10 cellular contexts compared by ENCODE assay signal in genomic region chr16:9225527-9226316, GRCh38.
A peak's percentile ranks its signal among the peaks of the same experiment; 100 is the strongest.
DNase-seq lines count a peak whose midpoint lies in the region; ATAC-seq and TF ChIP-seq lines count a peak whose summit lies in the region.
"Had no signal": no experiment of that assay in that cellular context is flagged by ENCODE, and none has a peak within 500 bp of the region (broad histone marks: within the 10 kb centered on the region; RNA-seq: fewer than 3 reads in every experiment).

No MANE protein-coding gene starts in this region.

- CTCF ChIA-PET in activated CD8-positive, alpha-beta memory T cell treated with anti-CD3 and anti-CD28 coated beads, Interleukin-2, amount 10 ng/mL, durations not matched to agents 7 days and 5 days (lab: Charles Lee), result no interaction called here

- H3K4me1 ChIP-seq in tibial nerve, result no peaks in the 10 kb centered on the region

- TF ChIP-seq CTCF in tibial nerve (IDR thresholded peaks at IDR 0.05), result no peak

- TF ChIP-seq POLR2A in tibial nerve (IDR thresholded peaks at IDR 0.05), result no peak

- ATAC-seq in HG02938 (IDR thresholded peaks at IDR 0.05; ENCODE audit: unreplicated experiment), result no peak
- ATAC-seq in activated CD8-positive, alpha-beta memory T cell treated with anti-CD3 and anti-CD28 coated beads, Interleukin-2, amount 10 ng/mL, durations not matched to agents 7 days and 5 days, result no peak

- no peak overlapping the region for H3K27ac Mint-ChIP-seq in activated CD8-positive, alpha-beta memory T cell treated with anti-CD3 and anti-CD28 coated beads, Interleukin-2, amount 10 ng/mL, durations not matched to agents 7 days and 5 days

- no peak overlapping the region for H3K4me3 Mint-ChIP-seq in activated CD8-positive, alpha-beta memory T cell treated with anti-CD3 and anti-CD28 coated beads, Interleukin-2, amount 10 ng/mL, durations not matched to agents 7 days and 5 days

- no peaks in the 10 kb centered on the region for H3K36me3 Mint-ChIP-seq in activated CD8-positive, alpha-beta memory T cell treated with anti-CD3 and anti-CD28 coated beads, Interleukin-2, amount 10 ng/mL, durations not matched to agents 7 days and 5 days

- no peak for TF ChIP-seq EP300 in tibial nerve (IDR thresholded peaks at IDR 0.05)

- 41 to 51% methylated on average over 5 of the region's 5 CpGs for WGBS in tibial nerve, 2 donors

- peaks cover 0 to 14% (median 0%) of the 10 kb centered on the region in 4 donors for H3K9me3 ChIP-seq in tibial nerve

- DNase-seq in stimulated activated CD4-positive, alpha-beta T cell treated with anti-CD3 and anti-CD28 coated beads, Interleukin-15, amount 100 ng/mL, for 24 hours, result peak; percentile 3
- DNase-seq in stimulated activated CD4-positive, alpha-beta T cell treated with anti-CD3 and anti-CD28 coated beads, Interleukin-4, amount 100 ng/mL, for 24 hours, result no peak
- DNase-seq in NCI-H82 (lab: John Stamatoyannopoulos, UW) (peak; percentile 90), germinal center (ENCODE audit: low spot score) (peak; percentile 13), NOMO-1 treated with DMSO at 0.1 percent for 48 hours (lab: John Stamatoyannopoulos, UW; ENCODE audit: unreplicated experiment) (no peak), tibial nerve (ENCODE audit: low spot score in 2 of 2) (no peak)
- no peak for DNase-seq in activated CD8-positive, alpha-beta memory T cell treated with anti-CD3 and anti-CD28 coated beads, Interleukin-2, amount 10 ng/mL, durations not matched to agents 7 days and 5 days
- DNase-seq: DMS79, NCI-H510A had no signal

- H3K9me3 Mint-ChIP-seq in activated CD8-positive, alpha-beta memory T cell treated with anti-CD3 and anti-CD28 coated beads, Interleukin-2, amount 10 ng/mL, durations not matched to agents 7 days and 5 days (ENCODE audit: low read depth), result no peaks in the 10 kb centered on the region

- no peaks in the 10 kb centered on the region for H3K27me3 Mint-ChIP-seq in activated CD8-positive, alpha-beta memory T cell treated with anti-CD3 and anti-CD28 coated beads, Interleukin-2, amount 10 ng/mL, durations not matched to agents 7 days and 5 days

- no peaks in the 10 kb centered on the region for H3K4me1 Mint-ChIP-seq in activated CD8-positive, alpha-beta memory T cell treated with anti-CD3 and anti-CD28 coated beads, Interleukin-2, amount 10 ng/mL, durations not matched to agents 7 days and 5 days

- no peak overlapping the region for H3K4me3 ChIP-seq in tibial nerve

- H3K27ac ChIP-seq in tibial nerve, result no peak overlapping the region

- no peaks in the 10 kb centered on the region for H3K27me3 ChIP-seq in tibial nerve

- no peaks in the 10 kb centered on the region for H3K36me3 ChIP-seq in tibial nerve

Comparison
In these comparisons a context has a peak if more than half of its experiments do, and no peak if none do; other contexts are left out.
1. DNase-seq: peak in stimulated activated CD4-positive, alpha-beta T cell treated with anti-CD3 and anti-CD28 coated beads, Interleukin-15, amount 100 ng/mL, for 24 hours (single experiment), NCI-H82 (single experiment) and germinal center (single experiment); none in stimulated activated CD4-positive, alpha-beta T cell treated with anti-CD3 and anti-CD28 coated beads, Interleukin-4, amount 100 ng/mL, for 24 hours (single experiment), NOMO-1 treated with DMSO at 0.1 percent for 48 hours (single experiment), tibial nerve (0 of 2) and activated CD8-positive, alpha-beta memory T cell treated with anti-CD3 and anti-CD28 coated beads, Interleukin-2, amount 10 ng/mL, durations not matched to agents 7 days and 5 days (single experiment).